Comparison of ENCODE assay signal across 27 cellular contexts in genomic region chr19:8399681-8400188, GRCh38. TPM values are rescaled to one million over a fixed set of nuclear protein-coding genes. Genes with fewer than 3 reads are reported as not detected.
DNase-seq lines count a peak whose midpoint lies in the region; ATAC-seq and TF ChIP-seq lines count a peak whose summit lies in the region.
"Had no signal": no experiment of that assay in that cellular context is flagged by ENCODE, and none has a peak within 500 bp of the region (broad histone marks: within the 10 kb centered on the region; RNA-seq: fewer than 3 reads in every experiment).

No MANE protein-coding gene starts in this region.

- 97% methylated on average over 22 of the region's 34 CpGs for whole genome bisulfite sequencing in SK-N-SH (ENCODE audit: low lambda C conversion rate)
- WGBS in thyroid gland, 2 donors = 85 to 92% methylated on average over 20 to 23 of the region's 34 CpGs

- no peak for TF ChIP-seq CTCF in SK-N-SH (IDR thresholded peaks at IDR 0.05)
- no peak for TF ChIP-seq CTCF in thyroid gland (IDR thresholded peaks at IDR 0.05)

- peaks cover 49% of the 10 kb centered on the region for H3K79me2 ChIP-seq in SK-N-SH (ENCODE audit: insufficient read depth)

- H3F3A ChIP-seq in SK-N-SH (replicated peaks; ENCODE audit: insufficient read depth) = no peaks in the 10 kb centered on the region

- no peak for TF ChIP-seq EP300 in SK-N-SH (IDR thresholded peaks at IDR 0.05; ENCODE audit: borderline replicate concordance in 1 of 2, low read depth in 1 of 2, low read length in 1 of 2)

- H4K20me1 ChIP-seq in SK-N-SH (ENCODE audit: insufficient read depth) = peaks cover 40% of the 10 kb centered on the region

- no peaks in the 10 kb centered on the region for H3K9me2 ChIP-seq in SK-N-SH

- H3K4me2 ChIP-seq in SK-N-SH = no peak overlapping the region
- H3K4me2 ChIP-seq: BLaER1, GM23338 had no signal

- intact Hi-C loops in head of caudate nucleus (cut with DNase I) (loop anchor here (5.0 kb wide), 1 partner anchor 42 kb away; no protein-coding TSS in a partner anchor), thyroid gland (cut with DNase I) (loop anchor here (5.0 kb wide), 1 partner anchor 42 kb away; no protein-coding TSS in a partner anchor)

- ATAC-seq in SK-N-SH treated with all-trans-retinoic acid at 6 μM for 48 hours = no peak
- ATAC-seq in HG02852 (IDR thresholded peaks at IDR 0.05; ENCODE audit: unreplicated experiment) = no peak
- ATAC-seq: GM12878, GM23338, HCT116 had no signal

- peaks cover 0 to 4% of the 10 kb centered on the region in 2 experiments; a peak in 2 of 4 replicates for H3K4me1 ChIP-seq in SK-N-SH (ENCODE audit: control insufficient read depth in 1 of 2, insufficient read depth in 2 of 2, low read depth in 1 of 2, low read length in 1 of 2)
- H3K4me1 ChIP-seq in thyroid gland = peaks cover 47 to 57% of the 10 kb centered on the region in 2 donors

- no peak for TF ChIP-seq POLR2A in thyroid gland (IDR thresholded peaks at IDR 0.05)

- TF ChIP-seq RAD21 in SK-N-SH (IDR thresholded peaks at IDR 0.05; ENCODE audit: low read length) = no peak

- H3K4me3 ChIP-seq in SK-N-SH (ENCODE audit: low read depth in 2 of 2, low read length in 1 of 2) = no peak overlapping the region
- H3K4me3 ChIP-seq in thyroid gland (replicated peaks in 1 of 3) = no peak overlapping the region
- H3K4me3 ChIP-seq: BLaER1, GM12878, GM23338, SK-N-MC had no signal

- POLR2A ChIA-PET in SK-N-SH (lab: Yijun Ruan, JAX) = no interaction called here

- DNase-seq in SK-N-SH = no peak
- peak in 25 of 42 donors; percentile 21 to 79 (median 61) for DNase-seq in head of caudate nucleus
- DNase-seq in thyroid gland = peak; percentile 56 to 59
- no peak for DNase-seq in CD1c-positive myeloid dendritic cell (ENCODE audit: extremely low spot score)
- DNase-seq: ACHN; Caco-2; CD4-positive, alpha-beta memory T cell; DMS 273 treated with DMSO at 0.1 percent for 48 hours; DND-41; KBM-7; MM.1S; NCI-H1048; NCI-H1436; NCI-H187 treated with DMSO at 0.1 percent for 48 hours; NCI-H2107; NCI-H446 treated with DMSO at 0.1 percent for 48 hours; NCI-H526 treated with DMSO at 0.1 percent for 48 hours; OCI-M1; SHP77 treated with DMSO at 0.1 percent for 48 hours had no signal

- no peak overlapping the region for H3K9ac ChIP-seq in SK-N-SH
- H3K9ac ChIP-seq: BLaER1 had no signal

- H3K9me3 ChIP-seq in SK-N-SH (no peaks in the 10 kb centered on the region), thyroid gland (no peaks in the 10 kb centered on the region)
- H3K9me3 ChIP-seq: BLaER1, Caco-2 had no signal

- H3K36me3 ChIP-seq in SK-N-SH (replicated peaks in 1 of 2; ENCODE audit: control insufficient read depth in 1 of 2, insufficient read depth in 2 of 2, low read length in 1 of 2) (peaks cover 0 to 17% of the 10 kb centered on the region in 2 experiments), thyroid gland (peaks cover 22 to 40% of the 10 kb centered on the region in 2 donors)

- CTCF ChIA-PET in SK-N-SH (lab: Yijun Ruan, JAX) = no interaction called here

- no peak overlapping the region for H3K27ac ChIP-seq in SK-N-SH (ENCODE audit: low read depth in 2 of 2, low read length in 1 of 2)
- peak overlapping the region; percentile 88 to 100 (median 100) for H3K27ac ChIP-seq in thyroid gland
- H3K27ac ChIP-seq: 22Rv1, BLaER1, SK-N-MC had no signal

- no peak overlapping the region for H2AFZ ChIP-seq in SK-N-SH (ENCODE audit: low read depth)
- H2AFZ ChIP-seq: GM23338 had no signal

- H3K27me3 ChIP-seq in SK-N-SH (ENCODE audit: insufficient read depth) = no peaks in the 10 kb centered on the region
- H3K27me3 ChIP-seq in thyroid gland = no peaks in the 10 kb centered on the region
- H3K27me3 ChIP-seq: BLaER1 had no signal

TF ChIP-seq in SK-N-SH treated with all-trans-retinoic acid at 6 μM for 48 hours, 23 proteins besides CTCF, POLR2A, EP300 and RAD21:
- TF ChIP-seq ZFP3 (CRISPR knock-in tag; IDR thresholded peaks at IDR 0.05) (peak; percentile 90), ZNF8 (CRISPR knock-in tag; IDR thresholded peaks at IDR 0.05) (no peak), OSR1 (CRISPR knock-in tag; IDR thresholded peaks at IDR 0.05) (no peak)

TF ChIP-seq in SK-N-SH, 30 proteins besides CTCF, POLR2A, EP300 and RAD21:
- no peak for TF ChIP-seq TCF12 (IDR thresholded peaks at IDR 0.05)
- TF ChIP-seq IRF3 (IDR thresholded peaks at IDR 0.05; ENCODE audit: low read depth, low read length) = no peak
- TF ChIP-seq RCOR1 (IDR thresholded peaks at IDR 0.05; ENCODE audit: low read length) = no peak
- no peak for TF ChIP-seq GATA2 (CRISPR knock-in tag; IDR thresholded peaks at IDR 0.05)
- no peak for TF ChIP-seq JUND (IDR thresholded peaks at IDR 0.05)
- no peak for TF ChIP-seq FOXJ3 (CRISPR knock-in tag; IDR thresholded peaks at IDR 0.05)

RNA-seq across cellular contexts. Expression of gene RAB11B, which starts 9.6 kb away (rescaled TPM):
- polyA plus RNA-seq in SK-N-SH (2012; rRNA removed) = 70.5 and 127 TPM in 2 replicates
- polyA plus RNA-seq in SK-N-SH (2012; cell fraction: cytosol; rRNA removed) = 50.5 and 81.5 TPM in 2 replicates
- polyA plus RNA-seq in SK-N-SH (2012; cell fraction: nucleus; rRNA removed) = 241 and 251 TPM in 2 replicates
- total RNA-seq in thyroid gland = 100 to 1,000 TPM in 2 of 4 donors, 10 to 100 TPM in 2; 91.2 to 137 (median 113) TPM

RNA-seq across cellular contexts. Expression of gene MARCHF2, which starts 13.4 kb away (rescaled TPM):
- polyA plus RNA-seq in SK-N-SH (2012; rRNA removed) = 52.9 and 57.2 TPM in 2 replicates
- polyA plus RNA-seq in SK-N-SH (2012; cell fraction: cytosol; rRNA removed) = 22.9 and 46.6 TPM in 2 replicates
- 52.6 and 71.9 TPM in 2 replicates for polyA plus RNA-seq in SK-N-SH (2012; cell fraction: nucleus; rRNA removed)
- total RNA-seq in thyroid gland = 100 to 1,000 TPM; 168 to 245 (median 215) TPM

RNA-seq across cellular contexts. Expression of gene ANGPTL4, which starts 35.8 kb away (rescaled TPM):
- 62.5 and 71.2 TPM in 2 replicates for polyA plus RNA-seq in SK-N-SH (2012; rRNA removed)
- polyA plus RNA-seq in SK-N-SH (2012; cell fraction: cytosol; rRNA removed) = 25.9 and 37.6 TPM in 2 replicates
- polyA plus RNA-seq in SK-N-SH (2012; cell fraction: nucleus; rRNA removed) = 181 and 394 TPM in 2 replicates
- total RNA-seq in thyroid gland = 10 to 100 TPM; 19.9 to 99.8 (median 46.6) TPM
- total RNA-seq: CD4-positive, alpha-beta memory T cell; GM12878 had no signal
- polyA plus RNA-seq: CD4-positive, alpha-beta memory T cell had no signal

RNA-seq across cellular contexts. Expression of gene HNRNPM, which starts 45.0 kb away (rescaled TPM):
- 178 and 205 TPM in 2 replicates for polyA plus RNA-seq in SK-N-SH (2012; rRNA removed)
- 181 and 182 TPM in 2 replicates for polyA plus RNA-seq in SK-N-SH (2012; cell fraction: cytosol; rRNA removed)
- polyA plus RNA-seq in SK-N-SH (2012; cell fraction: nucleus; rRNA removed) = 161 and 269 TPM in 2 replicates
- total RNA-seq in thyroid gland = 100 to 1,000 TPM in 2 of 4 donors, 10 to 100 TPM in 2; 79.3 to 138 (median 97.2) TPM

RNA-seq across cellular contexts. Expression of gene KANK3, which starts 56.7 kb away (rescaled TPM):
- 0.51 and 0.91 TPM in 2 replicates for polyA plus RNA-seq in SK-N-SH (2012; rRNA removed)
- 0.12 and 0.17 TPM in 2 replicates for polyA plus RNA-seq in SK-N-SH (2012; cell fraction: cytosol; rRNA removed)
- polyA plus RNA-seq in SK-N-SH (2012; cell fraction: nucleus; rRNA removed) = 1.5 and 1.7 TPM in 2 replicates
- 10 to 100 TPM; 21.1 to 49.7 (median 30.5) TPM for total RNA-seq in thyroid gland

Comparison
In these comparisons a context has a peak if more than half of its experiments do, and no peak if none do; other contexts are left out.
1. DNase-seq: peak in head of caudate nucleus (25 of 42) and thyroid gland (2 of 2); none in SK-N-SH (single experiment) and CD1c-positive myeloid dendritic cell (single experiment).
2. H3K27ac ChIP-seq: peak in thyroid gland (3 of 3); none in SK-N-SH (0 of 2).